ENCODE assay signal across 1 cellular context in the genomic region with DNA sequence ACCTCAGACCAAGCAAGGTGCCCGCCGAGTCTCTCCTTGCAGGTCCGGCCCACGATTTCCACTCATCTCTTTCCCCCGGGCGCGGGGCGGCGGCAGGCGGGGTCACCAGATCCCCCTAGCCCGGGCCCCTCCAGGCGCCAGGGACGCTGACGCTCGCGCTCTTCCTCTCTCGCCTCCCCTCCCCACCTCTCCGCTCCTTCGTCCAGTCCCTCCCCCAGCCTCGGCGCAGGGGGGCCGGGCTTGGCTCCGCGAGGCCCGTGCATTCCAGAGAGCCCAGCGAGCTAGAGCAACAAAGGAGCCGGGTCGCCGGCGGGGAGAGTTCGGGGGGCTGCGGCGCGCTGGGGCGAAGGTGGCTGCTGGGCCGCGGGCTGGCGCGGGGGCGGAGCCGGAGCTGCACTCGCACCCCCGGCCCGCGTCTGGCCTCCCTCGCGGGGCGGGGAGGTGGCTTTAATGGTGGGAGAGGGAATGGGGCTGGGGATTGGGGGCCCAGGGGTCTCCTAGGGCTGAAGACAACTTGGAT.
TF ChIP-seq lines count a peak whose summit lies in the region.

A gene (plus strand): TSS at position 262 of the 520 bp plus-strand sequence. CDS start 519 bp downstream, outside the sequence.

TF ChIP-seq in GM12878, 131 proteins besides CTCF, POLR2A, EP300 and RAD21 (continued from another document):
- TF ChIP-seq MTA2 (IDR thresholded peaks at IDR 0.05; ENCODE audit: low read depth) (no peak), ASH2L (IDR thresholded peaks at IDR 0.05; ENCODE audit: borderline replicate concordance, low read depth) (no peak), SMAD5 (IDR thresholded peaks at IDR 0.05; ENCODE audit: low read depth) (no peak), SMC3 (IDR thresholded peaks at IDR 0.05; ENCODE audit: borderline replicate concordance, low read length) (no peak), KAT2A (conservative IDR thresholded peaks at IDR 0.05; ENCODE audit: control insufficient read depth, low read depth, low read length) (no peak), BHLHE40 (IDR thresholded peaks at IDR 0.05; ENCODE audit: borderline replicate concordance in 1 of 2, low read depth in 2 of 2, low read length in 1 of 2) (peak in 1 of 2 experiments; percentile 19; a peak in 1 of 4 replicates), LARP7 (IDR thresholded peaks at IDR 0.05) (no peak), EGR1 (IDR thresholded peaks at IDR 0.05; ENCODE audit: borderline replicate concordance in 1 of 2, low read depth in 2 of 2, low read length in 2 of 2) (peak in 1 of 2 experiments; percentile 77; a peak in 1 of 3 replicates), IKZF2 (IDR thresholded peaks at IDR 0.05) (0 out of 4 replicates have a peak, but pooled peaks of 1 of the 2 experiments have one; percentile 3), SRF (IDR thresholded peaks at IDR 0.05; ENCODE audit: low read depth in 2 of 2, low read length in 2 of 2) (0 out of 4 replicates have a peak, but pooled peaks of 1 of the 2 experiments have one; percentile 27), SIX5 (IDR thresholded peaks at IDR 0.05; ENCODE audit: low read depth, low read length, severe bottlenecking) (no peak)
- TF ChIP-seq, protein P1, sequence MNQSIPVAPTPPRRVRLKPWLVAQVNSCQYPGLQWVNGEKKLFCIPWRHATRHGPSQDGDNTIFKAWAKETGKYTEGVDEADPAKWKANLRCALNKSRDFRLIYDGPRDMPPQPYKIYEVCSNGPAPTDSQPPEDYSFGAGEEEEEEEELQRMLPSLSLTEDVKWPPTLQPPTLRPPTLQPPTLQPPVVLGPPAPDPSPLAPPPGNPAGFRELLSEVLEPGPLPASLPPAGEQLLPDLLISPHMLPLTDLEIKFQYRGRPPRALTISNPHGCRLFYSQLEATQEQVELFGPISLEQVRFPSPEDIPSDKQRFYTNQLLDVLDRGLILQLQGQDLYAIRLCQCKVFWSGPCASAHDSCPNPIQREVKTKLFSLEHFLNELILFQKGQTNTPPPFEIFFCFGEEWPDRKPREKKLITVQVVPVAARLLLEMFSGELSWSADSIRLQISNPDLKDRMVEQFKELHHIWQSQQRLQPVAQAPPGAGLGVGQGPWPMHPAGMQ (IDR thresholded peaks at IDR 0.05; ENCODE audit: borderline replicate concordance), result no peak
- TF ChIP-seq, protein P2, sequence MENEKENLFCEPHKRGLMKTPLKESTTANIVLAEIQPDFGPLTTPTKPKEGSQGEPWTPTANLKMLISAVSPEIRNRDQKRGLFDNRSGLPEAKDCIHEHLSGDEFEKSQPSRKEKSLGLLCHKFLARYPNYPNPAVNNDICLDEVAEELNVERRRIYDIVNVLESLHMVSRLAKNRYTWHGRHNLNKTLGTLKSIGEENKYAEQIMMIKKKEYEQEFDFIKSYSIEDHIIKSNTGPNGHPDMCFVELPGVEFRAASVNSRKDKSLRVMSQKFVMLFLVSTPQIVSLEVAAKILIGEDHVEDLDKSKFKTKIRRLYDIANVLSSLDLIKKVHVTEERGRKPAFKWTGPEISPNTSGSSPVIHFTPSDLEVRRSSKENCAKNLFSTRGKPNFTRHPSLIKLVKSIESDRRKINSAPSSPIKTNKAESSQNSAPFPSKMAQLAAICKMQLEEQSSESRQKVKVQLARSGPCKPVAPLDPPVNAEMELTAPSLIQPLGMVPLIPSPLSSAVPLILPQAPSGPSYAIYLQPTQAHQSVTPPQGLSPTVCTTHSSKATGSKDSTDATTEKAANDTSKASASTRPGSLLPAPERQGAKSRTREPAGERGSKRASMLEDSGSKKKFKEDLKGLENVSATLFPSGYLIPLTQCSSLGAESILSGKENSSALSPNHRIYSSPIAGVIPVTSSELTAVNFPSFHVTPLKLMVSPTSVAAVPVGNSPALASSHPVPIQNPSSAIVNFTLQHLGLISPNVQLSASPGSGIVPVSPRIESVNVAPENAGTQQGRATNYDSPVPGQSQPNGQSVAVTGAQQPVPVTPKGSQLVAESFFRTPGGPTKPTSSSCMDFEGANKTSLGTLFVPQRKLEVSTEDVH (IDR thresholded peaks at IDR 0.05; ENCODE audit: low read depth, partially characterized antibody), result no peak
TF ChIP-seq in GM12878: peak in this region for 5.
